Comparison of ENCODE assay signal across 8 cellular contexts in genomic region chr14:105398044-105398725, GRCh38. TPM values are rescaled to one million over a fixed set of nuclear protein-coding genes. Genes with fewer than 3 reads are reported as not detected.
A peak's percentile ranks its signal among the peaks of the same experiment; 100 is the strongest.
DNase-seq lines count a peak whose midpoint lies in the region; ATAC-seq and TF ChIP-seq lines count a peak whose summit lies in the region.

TEX22 (plus strand) TSS chr14:105398538; CDS start chr14:105399341, 803 bp downstream.

- H3K9me3 Mint-ChIP-seq in endothelial cell (ENCODE audit: unreplicated experiment), result no peaks in the 10 kb centered on the region

- H3K4me3 ChIP-seq in mononuclear cell (ENCODE audit: low read length), result peak within 1 kb of the TSS; percentile 60

- peaks cover 19% of the 10 kb centered on the region for H3K36me3 Mint-ChIP-seq in endothelial cell (ENCODE audit: low read depth, unreplicated experiment)

- H3K9me3 ChIP-seq in mononuclear cell (ENCODE audit: low read depth, low read length), result no peaks in the 10 kb centered on the region

- H3K27ac Mint-ChIP-seq in endothelial cell (ENCODE audit: unreplicated experiment), result peak within 1 kb of the TSS; percentile 89

- no peak for TF ChIP-seq CTCF in endothelial cell (IDR thresholded peaks at IDR 0.05; ENCODE audit: unreplicated experiment)

- ATAC-seq in GM19452 (IDR thresholded peaks at IDR 0.05; ENCODE audit: unreplicated experiment), result peak; percentile 73

- H3K27me3 Mint-ChIP-seq in endothelial cell (ENCODE audit: unreplicated experiment), result peaks cover 14% of the 10 kb centered on the region

- DNase-seq in CD1c-positive myeloid dendritic cell (ENCODE audit: extremely low spot score) (peak; percentile 82), HS-27A (ENCODE audit: low read depth) (peak; percentile 35), NOMO-1 treated with dmso at 0.1 percent for 144 hours (lab: John Stamatoyannopoulos, UW; ENCODE audit: unreplicated experiment) (peak; percentile 82), endothelial cell (ENCODE audit: low spot score) (peak; percentile 92)
- DNase-seq in activated CD8-positive, alpha-beta memory T cell treated with anti-CD3 and anti-CD28 coated beads, Interleukin-2, amount 50 U/mL, for 1 hour (ENCODE audit: extremely low read depth), result peak; percentile 62
- peak; percentile 81 to 88 for DNase-seq in stimulated activated CD8-positive, alpha-beta memory T cell treated with anti-CD3 and anti-CD28 coated beads, Interleukin-2, amount 100 ng/mL, for 1 hour (ENCODE audit: low read depth in 2 of 2)

- peak within 1 kb of the TSS; percentile 85 for H3K4me3 Mint-ChIP-seq in endothelial cell (ENCODE audit: unreplicated experiment)

- H3K27me3 ChIP-seq in mononuclear cell (ENCODE audit: insufficient read depth, low read length), result no peaks in the 10 kb centered on the region

- peaks cover 2% of the 10 kb centered on the region for H3K4me1 Mint-ChIP-seq in endothelial cell (ENCODE audit: unreplicated experiment)

- peaks cover 61% of the 10 kb centered on the region for H3K4me1 ChIP-seq in mononuclear cell (ENCODE audit: insufficient read depth, low read length)

RNA-seq across cellular contexts. Expression of gene TEX22, which starts in this region (rescaled TPM):
- 1.1 TPM for total RNA-seq in endothelial cell (ENCODE audit: unreplicated experiment)
- 0.10 TPM for total RNA-seq in mononuclear cell

Comparison
In these comparisons a context has a peak if more than half of its experiments do, and no peak if none do; other contexts are left out.
1. Peak in every context shown above with its lines: DNase-seq, ATAC-seq and H3K4me3 ChIP-seq.
2. DNase-seq: peak in every context shown above with its lines; median percentile 92 in endothelial cell; 84 in stimulated activated CD8-positive, alpha-beta memory T cell treated with anti-CD3 and anti-CD28 coated beads, Interleukin-2, amount 100 ng/mL, for 1 hour; 82 in CD1c-positive myeloid dendritic cell; 82 in NOMO-1 treated with dmso at 0.1 percent for 144 hours; 62 in activated CD8-positive, alpha-beta memory T cell treated with anti-CD3 and anti-CD28 coated beads, Interleukin-2, amount 50 U/mL, for 1 hour; 35 in HS-27A.